Comparison of ENCODE assay signal across 23 cellular contexts in the genomic region with DNA sequence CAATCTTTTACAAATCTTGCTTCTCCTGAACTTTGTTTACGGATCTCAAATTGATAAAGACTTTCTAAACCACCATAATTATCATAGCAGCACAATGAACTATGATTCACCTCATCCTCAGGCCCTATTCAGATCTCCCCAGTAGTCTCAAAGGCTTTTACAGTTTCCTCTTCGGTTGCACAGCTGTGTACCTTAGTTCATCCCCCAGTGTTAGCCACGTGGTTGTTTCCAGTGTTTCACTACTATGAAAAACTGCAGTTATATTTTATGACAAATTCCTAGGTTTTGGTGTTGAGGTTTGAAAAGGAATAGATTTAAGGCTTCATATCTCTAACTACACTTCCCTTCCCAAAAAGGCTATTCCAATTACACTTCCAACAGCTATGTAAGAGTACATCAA.
"Had no signal": no experiment of that assay in that cellular context is flagged by ENCODE, and none has a peak within 500 bp of the region (broad histone marks: within the 10 kb centered on the region; RNA-seq: fewer than 3 reads in every experiment).

No MANE protein-coding gene starts in this region.

- H3K4me1 Mint-ChIP-seq: neural progenitor cell had no signal

- H3K27ac ChIP-seq: breast epithelium, heart right ventricle, left lung, lower lobe of right lung, neural progenitor cell, parathyroid adenoma, spleen, testis, transverse colon had no signal

- H3K9me3 Mint-ChIP-seq: activated naive CD4-positive, alpha-beta T cell treated with anti-CD3 and anti-CD28 coated beads, Interleukin-2, amount 50 U/mL, for 72 hours; activated T-cell treated with anti-CD3 and anti-CD28 coated beads, Interleukin-2, amount 50 U/mL, for 72 hours; central memory CD8-positive, alpha-beta T cell; naive thymus-derived CD8-positive, alpha-beta T cell; neural progenitor cell had no signal

- H3K4me3 ChIP-seq: breast epithelium, heart right ventricle, left lung, lower lobe of right lung, neural progenitor cell, spleen, testis, transverse colon had no signal

- H3K36me3 ChIP-seq: breast epithelium had no signal

- H3K9me3 ChIP-seq: breast epithelium, heart right ventricle, left lung, lower lobe of right lung, spleen, testis, transverse colon had no signal

- H3K4me1 ChIP-seq: breast epithelium, lower lobe of right lung, neural progenitor cell, parathyroid adenoma, testis, transverse colon had no signal

- H3K27me3 ChIP-seq: breast epithelium, heart right ventricle, left lung, neural progenitor cell, spleen, testis, transverse colon had no signal

- H3K4me3 Mint-ChIP-seq: activated CD4-positive, alpha-beta T cell treated with anti-CD3 and anti-CD28 coated beads for 36 hours; activated CD8-positive, alpha-beta memory T cell treated with anti-CD3 and anti-CD28 coated beads, Interleukin-2, amount 10 ng/mL, durations not matched to agents 7 days and 5 days; activated CD8-positive, alpha-beta T cell treated with anti-CD3 and anti-CD28 coated beads, Interleukin-2, amount 10 ng/mL, durations not matched to agents 7 days and 5 days; activated T-cell treated with anti-CD3 and anti-CD28 coated beads, Interleukin-2, amount 50 U/mL, for 72 hours; central memory CD8-positive, alpha-beta T cell; naive thymus-derived CD8-positive, alpha-beta T cell; neural progenitor cell had no signal

- H3K27ac Mint-ChIP-seq: activated CD4-positive, alpha-beta T cell treated with anti-CD3 and anti-CD28 coated beads for 36 hours; activated CD8-positive, alpha-beta memory T cell treated with anti-CD3 and anti-CD28 coated beads, Interleukin-2, amount 10 ng/mL, durations not matched to agents 7 days and 5 days; activated CD8-positive, alpha-beta T cell treated with anti-CD3 and anti-CD28 coated beads, Interleukin-2, amount 10 ng/mL, durations not matched to agents 7 days and 5 days; activated naive CD4-positive, alpha-beta T cell treated with anti-CD3 and anti-CD28 coated beads, Interleukin-2, amount 50 U/mL, for 72 hours; activated T-cell treated with anti-CD3 and anti-CD28 coated beads, Interleukin-2, amount 50 U/mL, for 72 hours; neural progenitor cell had no signal

- DNase-seq: activated CD4-positive, alpha-beta T cell treated with anti-CD3 and anti-CD28 coated beads for 36 hours; activated CD4-positive, CD25-positive, alpha-beta regulatory T cell; activated CD8-positive, alpha-beta memory T cell treated with anti-CD3 and anti-CD28 coated beads, Interleukin-2, amount 10 ng/mL, durations not matched to agents 7 days and 5 days; activated CD8-positive, alpha-beta T cell treated with anti-CD3 and anti-CD28 coated beads, Interleukin-2, amount 10 ng/mL, durations not matched to agents 7 days and 5 days; activated naive CD4-positive, alpha-beta T cell; activated T-cell treated with anti-CD3 and anti-CD28 coated beads, Interleukin-2, amount 50 U/mL, for 72 hours; effector memory CD4-positive, alpha-beta T cell; heart right ventricle; left lung; lower lobe of right lung; mesenchymal stem cell; naive thymus-derived CD8-positive, alpha-beta T cell; occipital lobe; right cardiac atrium; spleen; stimulated activated naive CD4-positive, alpha-beta T cell; testis; transverse colon had no signal

- H3K27me3 Mint-ChIP-seq: activated CD4-positive, alpha-beta T cell treated with anti-CD3 and anti-CD28 coated beads for 36 hours; activated CD8-positive, alpha-beta memory T cell treated with anti-CD3 and anti-CD28 coated beads, Interleukin-2, amount 10 ng/mL, durations not matched to agents 7 days and 5 days; central memory CD8-positive, alpha-beta T cell; naive thymus-derived CD8-positive, alpha-beta T cell had no signal

- ATAC-seq: activated CD4-positive, alpha-beta T cell treated with anti-CD3 and anti-CD28 coated beads for 36 hours; activated CD8-positive, alpha-beta memory T cell treated with anti-CD3 and anti-CD28 coated beads, Interleukin-2, amount 10 ng/mL, durations not matched to agents 7 days and 5 days; activated CD8-positive, alpha-beta T cell treated with anti-CD3 and anti-CD28 coated beads, Interleukin-2, amount 10 ng/mL, durations not matched to agents 7 days and 5 days; activated naive CD4-positive, alpha-beta T cell treated with anti-CD3 and anti-CD28 coated beads, Interleukin-2, amount 50 U/mL, for 72 hours; activated T-cell treated with anti-CD3 and anti-CD28 coated beads, Interleukin-2, amount 50 U/mL, for 72 hours; heart right ventricle; left lung; lower lobe of right lung; naive thymus-derived CD8-positive, alpha-beta T cell; right cardiac atrium had no signal
